14 cellular contexts compared by ENCODE assay signal in the genomic region with DNA sequence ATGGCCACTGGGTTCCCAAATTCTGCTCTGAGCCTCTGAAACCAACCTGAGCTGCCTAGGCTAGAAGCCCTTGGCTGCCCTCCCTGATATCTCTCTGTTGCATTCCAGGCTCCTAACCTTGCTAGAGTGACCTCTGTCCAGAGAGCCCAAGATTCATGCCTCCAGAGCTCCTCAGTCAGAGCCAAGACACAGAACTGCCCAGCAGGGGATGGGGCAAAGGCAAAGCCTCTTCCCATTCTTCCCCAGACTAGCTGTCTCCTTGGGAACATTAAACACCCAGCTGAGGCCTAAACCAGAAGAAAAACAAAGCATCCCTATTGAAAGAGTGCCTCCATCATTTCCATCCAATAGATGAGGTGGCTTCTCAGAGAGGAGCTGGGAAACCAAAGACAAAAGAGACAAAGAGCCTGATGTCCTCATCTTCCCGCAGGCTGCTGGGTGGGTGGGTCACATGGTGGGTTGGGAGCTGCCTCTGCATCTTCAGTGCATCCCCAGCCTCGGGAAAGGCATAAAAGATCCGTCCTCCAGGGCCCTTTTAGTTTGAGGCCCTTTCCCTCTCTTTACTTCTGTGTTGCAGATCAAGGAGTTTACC.
"Had no signal": no experiment of that assay in that cellular context is flagged by ENCODE, and none has a peak within 500 bp of the region (broad histone marks: within the 10 kb centered on the region; RNA-seq: fewer than 3 reads in every experiment).

No MANE protein-coding gene starts in this region.

- H3K27ac Mint-ChIP-seq: activated CD4-positive, alpha-beta memory T cell treated with anti-CD3 and anti-CD28 coated beads, Interleukin-2, amount 10 ng/mL, durations not matched to agents 7 days and 5 days; activated CD4-positive, alpha-beta T cell treated with anti-CD3 and anti-CD28 coated beads, Interleukin-2, amount 10 ng/mL, durations not matched to agents 24 days and 14 days; activated naive CD4-positive, alpha-beta T cell treated with anti-CD3 and anti-CD28 coated beads, Interleukin-2, amount 10 ng/mL, durations not matched to agents 7 days and 5 days; memory B cell; nephron progenitor cell; stimulated activated naive B cell treated with anti-CD40 and anti-IgM and Interleukin-4, amounts not matched to agents 10 μg/mL and 1 μg/mL and 100 μg/mL, for 72 hours; T-helper 1 cell treated with Interleukin-12 subunit alpha and Interleukin-12 subunit beta and Interleukin-4 antibody, amounts not matched to agents 30 μg/mL and 1 μg/mL, for 36 hours; type B pancreatic cell had no signal

- H3K36me3 Mint-ChIP-seq: activated naive CD4-positive, alpha-beta T cell treated with anti-CD3 and anti-CD28 coated beads, Interleukin-2, amount 10 ng/mL, durations not matched to agents 7 days and 5 days; memory B cell; stimulated activated naive B cell treated with anti-CD40 and anti-IgM and Interleukin-4, amounts not matched to agents 10 μg/mL and 1 μg/mL and 100 μg/mL, for 72 hours; type B pancreatic cell had no signal

- H3K9me3 Mint-ChIP-seq: activated CD4-positive, alpha-beta memory T cell treated with anti-CD3 and anti-CD28 coated beads, Interleukin-2, amount 10 ng/mL, durations not matched to agents 7 days and 5 days; activated CD4-positive, alpha-beta T cell treated with anti-CD3 and anti-CD28 coated beads, Interleukin-2, amount 10 ng/mL, durations not matched to agents 24 days and 14 days; activated naive CD4-positive, alpha-beta T cell treated with anti-CD3 and anti-CD28 coated beads, Interleukin-2, amount 10 ng/mL, durations not matched to agents 7 days and 5 days; T-helper 1 cell treated with Interleukin-12 subunit alpha and Interleukin-12 subunit beta and Interleukin-4 antibody, amounts not matched to agents 30 μg/mL and 1 μg/mL, for 36 hours had no signal

- H3K9me3 ChIP-seq: mucosa of descending colon, thoracic aorta had no signal

- ATAC-seq: mucosa of descending colon; stimulated activated naive B cell treated with anti-CD40 and anti-IgM and Interleukin-4, amounts not matched to agents 10 μg/mL and 1 μg/mL and 100 μg/mL, for 72 hours had no signal

- H3K36me3 ChIP-seq: thoracic aorta had no signal

- H3K4me1 Mint-ChIP-seq: activated CD4-positive, alpha-beta memory T cell treated with anti-CD3 and anti-CD28 coated beads, Interleukin-2, amount 10 ng/mL, durations not matched to agents 7 days and 5 days; activated CD4-positive, alpha-beta T cell treated with anti-CD3 and anti-CD28 coated beads, Interleukin-2, amount 10 ng/mL, durations not matched to agents 24 days and 14 days; activated naive CD4-positive, alpha-beta T cell treated with anti-CD3 and anti-CD28 coated beads, Interleukin-2, amount 10 ng/mL, durations not matched to agents 7 days and 5 days; memory B cell; stimulated activated naive B cell treated with anti-CD40 and anti-IgM and Interleukin-4, amounts not matched to agents 10 μg/mL and 1 μg/mL and 100 μg/mL, for 72 hours had no signal

- H3K4me3 Mint-ChIP-seq: activated CD4-positive, alpha-beta memory T cell treated with anti-CD3 and anti-CD28 coated beads, Interleukin-2, amount 10 ng/mL, durations not matched to agents 7 days and 5 days; activated CD4-positive, alpha-beta T cell treated with anti-CD3 and anti-CD28 coated beads, Interleukin-2, amount 10 ng/mL, durations not matched to agents 24 days and 14 days; activated naive CD4-positive, alpha-beta T cell treated with anti-CD3 and anti-CD28 coated beads, Interleukin-2, amount 10 ng/mL, durations not matched to agents 7 days and 5 days; memory B cell; nephron progenitor cell; stimulated activated naive B cell treated with anti-CD40 and anti-IgM and Interleukin-4, amounts not matched to agents 10 μg/mL and 1 μg/mL and 100 μg/mL, for 72 hours; T-helper 1 cell treated with Interleukin-12 subunit alpha and Interleukin-12 subunit beta and Interleukin-4 antibody, amounts not matched to agents 30 μg/mL and 1 μg/mL, for 36 hours; type B pancreatic cell had no signal

- H3K4me3 ChIP-seq: mucosa of descending colon, thoracic aorta had no signal

- DNase-seq: activated CD4-positive, alpha-beta memory T cell treated with anti-CD3 and anti-CD28 coated beads, Interleukin-2, amount 10 ng/mL, durations not matched to agents 7 days and 5 days; activated CD4-positive, alpha-beta T cell treated with anti-CD3 and anti-CD28 coated beads, Interleukin-2, amount 10 ng/mL, durations not matched to agents 24 days and 14 days; activated effector memory CD4-positive, alpha-beta T cell treated with anti-CD3 and anti-CD28 coated beads, Interleukin-2, amount 50 U/mL, for 16 hours; activated naive CD4-positive, alpha-beta T cell treated with anti-CD3 and anti-CD28 coated beads, Interleukin-2, amount 10 ng/mL, durations not matched to agents 7 days and 5 days; effector CD4-positive, alpha-beta T cell; mucosa of descending colon; nephron progenitor cell; stimulated activated CD4-positive, alpha-beta T cell treated with anti-CD3 and anti-CD28 coated beads, Interleukin-2, amount 100 ng/mL, for 48 hours; stimulated activated CD8-positive, alpha-beta memory T cell treated with anti-CD3 and anti-CD28 coated beads, Interleukin-4, amount 100 ng/mL, for 48 hours; stimulated activated naive B cell treated with anti-CD40 and anti-IgM and Interleukin-4, amounts not matched to agents 10 μg/mL and 1 μg/mL and 100 μg/mL, for 72 hours had no signal

- H3K27ac ChIP-seq: thoracic aorta had no signal
